30 cellular contexts compared by ENCODE assay signal in genomic region chr3:139418144-139418543, GRCh38. TPM values are rescaled to one million over a fixed set of nuclear protein-coding genes. Genes with fewer than 3 reads are reported as not detected.
"Had no signal": no experiment of that assay in that cellular context is flagged by ENCODE, and none has a peak within 500 bp of the region (broad histone marks: within the 10 kb centered on the region; RNA-seq: fewer than 3 reads in every experiment).

No MANE protein-coding gene starts in this region.

- H3K4me3 Mint-ChIP-seq: endodermal cell; immature natural killer cell; naive thymus-derived CD4-positive, alpha-beta T cell; nephron progenitor cell; stimulated activated naive B cell treated with anti-CD40 and anti-IgM and Interleukin-4, amounts not matched to agents 10 μg/mL and 1 μg/mL and 100 μg/mL, for 72 hours; stimulated activated naive CD8-positive, alpha-beta T cell treated with anti-CD3 and anti-CD28 coated beads, Interleukin-15, amount 100 ng/mL, for 72 hours had no signal

- H3K9me3 ChIP-seq: colonic mucosa, testis had no signal

- H3K27me3 ChIP-seq: colonic mucosa, esophagus muscularis mucosa, sigmoid colon, testis, tibial nerve had no signal

- ATAC-seq: left cardiac atrium; lower lobe of right lung; naive thymus-derived CD4-positive, alpha-beta T cell; stimulated activated naive B cell treated with anti-CD40 and anti-IgM and Interleukin-4, amounts not matched to agents 10 μg/mL and 1 μg/mL and 100 μg/mL, for 72 hours; stimulated activated naive CD8-positive, alpha-beta T cell treated with anti-CD3 and anti-CD28 coated beads, Interleukin-15, amount 100 ng/mL, for 72 hours had no signal

- H3K27ac ChIP-seq: colonic mucosa, esophagus muscularis mucosa, left ventricle myocardium inferior, lower lobe of right lung, sigmoid colon, skin epidermis, testis, tibial nerve had no signal

- H3K27ac Mint-ChIP-seq: endodermal cell; immature natural killer cell; naive thymus-derived CD4-positive, alpha-beta T cell; nephron progenitor cell; stimulated activated naive B cell treated with anti-CD40 and anti-IgM and Interleukin-4, amounts not matched to agents 10 μg/mL and 1 μg/mL and 100 μg/mL, for 72 hours; stimulated activated naive CD8-positive, alpha-beta T cell treated with anti-CD3 and anti-CD28 coated beads, Interleukin-15, amount 100 ng/mL, for 72 hours had no signal

- H3K36me3 ChIP-seq: colonic mucosa, left ventricle myocardium inferior had no signal

- H3K4me3 ChIP-seq: colonic mucosa, esophagus muscularis mucosa, left ventricle myocardium inferior, lower lobe of right lung, sigmoid colon, skin epidermis, testis, tibial nerve had no signal

- H3K27me3 Mint-ChIP-seq: stimulated activated naive B cell treated with anti-CD40 and anti-IgM and Interleukin-4, amounts not matched to agents 10 μg/mL and 1 μg/mL and 100 μg/mL, for 72 hours; stimulated activated naive CD8-positive, alpha-beta T cell treated with anti-CD3 and anti-CD28 coated beads, Interleukin-15, amount 100 ng/mL, for 72 hours had no signal

- DNase-seq: colonic mucosa; dermis blood vessel endothelial cell; effector CD4-positive, alpha-beta T cell; endodermal cell; immature natural killer cell; left cardiac atrium; left ventricle myocardium inferior; lower lobe of right lung; mesenchymal stem cell; midbrain; naive thymus-derived CD4-positive, alpha-beta T cell; nephron progenitor cell; posterior cingulate gyrus; sigmoid colon; stimulated activated CD4-positive, alpha-beta T cell treated with anti-CD3 and anti-CD28 coated beads, Interleukin-2, amount 100 ng/mL, for 24 hours; stimulated activated CD4-positive, alpha-beta T cell treated with anti-CD3 and anti-CD28 coated beads, Interleukin-4, amount 100 ng/mL, for 4 hours; stimulated activated naive B cell treated with anti-CD40 and anti-IgM and Interleukin-4, amounts not matched to agents 10 μg/mL and 1 μg/mL and 100 μg/mL, for 72 hours; stimulated activated naive CD8-positive, alpha-beta T cell treated with anti-CD3 and anti-CD28 coated beads, Interleukin-15, amount 100 ng/mL, for 72 hours; testis had no signal

- H3K4me1 Mint-ChIP-seq: endodermal cell; immature natural killer cell; naive thymus-derived CD4-positive, alpha-beta T cell; nephron progenitor cell; stimulated activated naive B cell treated with anti-CD40 and anti-IgM and Interleukin-4, amounts not matched to agents 10 μg/mL and 1 μg/mL and 100 μg/mL, for 72 hours; stimulated activated naive CD8-positive, alpha-beta T cell treated with anti-CD3 and anti-CD28 coated beads, Interleukin-15, amount 100 ng/mL, for 72 hours had no signal

- H3K4me1 ChIP-seq: colonic mucosa, lower lobe of right lung, sigmoid colon, testis, tibial nerve had no signal

RNA-seq across cellular contexts. Expression of gene RBP2, which starts 58.2 kb away (rescaled TPM):
- total RNA-seq: cerebellum; dermis blood vessel endothelial cell; endodermal cell; endothelial cell of umbilical vein; esophagus muscularis mucosa; fibroblast of villous mesenchyme; left cardiac atrium; left ventricle myocardium inferior; naive thymus-derived CD4-positive, alpha-beta T cell; omental fat pad; pulmonary artery endothelial cell; sigmoid colon; subcutaneous adipose tissue; testis; tibial nerve; ureter had no signal
- polyA plus RNA-seq: endothelial cell of umbilical vein; immature natural killer cell; keratinocyte; naive thymus-derived CD4-positive, alpha-beta T cell had no signal
